In genomic region chr7:129574487-129574886, GRCh38 we compare ENCODE assay signal across 16 cellular contexts. TPM values are rescaled to one million over a fixed set of nuclear protein-coding genes. Genes with fewer than 3 reads are reported as not detected.
DNase-seq lines count a peak whose midpoint lies in the region; ATAC-seq lines count a peak whose summit lies in the region.
"Had no signal": no experiment of that assay in that cellular context is flagged by ENCODE, and none has a peak within 500 bp of the region (broad histone marks: within the 10 kb centered on the region; RNA-seq: fewer than 3 reads in every experiment).

No MANE protein-coding gene starts in this region.

- ATAC-seq in left cardiac atrium (peak in 1 of 2 donors; percentile 83), HG03196 (IDR thresholded peaks at IDR 0.05; ENCODE audit: unreplicated experiment) (no peak), HG03159 (IDR thresholded peaks at IDR 0.05; ENCODE audit: unreplicated experiment) (no peak)
- ATAC-seq: stimulated activated memory B cell treated with anti-CD40 and anti-IgM and Interleukin-4, amounts not matched to agents 10 μg/mL and 1 μg/mL and 100 μg/mL, for 72 hours had no signal

- H3K4me1 ChIP-seq in ACC112 (ENCODE audit: control insufficient read depth, insufficient read depth, low read length, unreplicated experiment), result peaks cover 14% of the 10 kb centered on the region
- H3K4me1 ChIP-seq: BLaER1 treated with 17β-estradiol and CSF1 and Interleukin-3, amounts not matched to agents 10 nM and 100 nM had no signal

- no peaks in the 10 kb centered on the region for H3K36me3 ChIP-seq in ACC112 (ENCODE audit: insufficient read depth, low read length)

- intact Hi-C loops in left cardiac atrium (cut with DNase I), result no loop called here

- no peak overlapping the region for H3K4me3 ChIP-seq in ACC112 (ENCODE audit: low read depth, low read length)
- H3K4me3 ChIP-seq: BLaER1 treated with 17β-estradiol and CSF1 and Interleukin-3, amounts not matched to agents 10 nM and 100 nM; lung; SK-N-MC had no signal

- no peaks in the 10 kb centered on the region for H3K79me2 ChIP-seq in ACC112 (ENCODE audit: control insufficient read depth, insufficient read depth, low read length, unreplicated experiment)

- no peaks in the 10 kb centered on the region for H3K27me3 ChIP-seq in ACC112 (ENCODE audit: insufficient read depth, low read length)
- H3K27me3 ChIP-seq: BLaER1 treated with 17β-estradiol and CSF1 and Interleukin-3, amounts not matched to agents 10 nM and 100 nM had no signal

- no peak overlapping the region for H3K27ac ChIP-seq in ACC112 (ENCODE audit: low read depth, low read length)
- H3K27ac ChIP-seq: BLaER1 treated with 17β-estradiol and CSF1 and Interleukin-3, amounts not matched to agents 10 nM and 100 nM; SK-N-MC had no signal

- DNase-seq in H4 (ENCODE audit: low spot score) (peak; percentile 81), astrocyte of the hippocampus (ENCODE audit: low read depth, low spot score) (peak; percentile 12), left cardiac atrium (peak; percentile 24), SKM-1 treated with dmso at 0.1 percent for 144 hours (lab: John Stamatoyannopoulos, UW; ENCODE audit: unreplicated experiment) (no peak)
- no peak for DNase-seq in stimulated activated naive CD4-positive, alpha-beta T cell treated with Interleukin-2 at 50 U/mL for 16 hours (lab: John Stamatoyannopoulos, UW)
- DNase-seq: NCI-H1105; NCI-H748 treated with DMSO at 0.1 percent for 48 hours; occipital lobe; stimulated activated CD4-positive, alpha-beta T cell treated with anti-CD3 and anti-CD28 coated beads, Interleukin-2, amount 100 ng/mL, for 24 hours had no signal

- H2AFZ ChIP-seq in ACC112 (ENCODE audit: low read length, unreplicated experiment), result peak overlapping the region; percentile 51

RNA-seq across cellular contexts. Expression of gene NRF1, which starts 37.0 kb away (rescaled TPM):
- 13.9 and 16.9 TPM in 2 replicates for total RNA-seq in H4 (2014; rRNA removed; shearing (Covaris generic))
- total RNA-seq in left cardiac atrium, result 10 to 100 TPM; 10.0 to 15.4 TPM

Comparison
In these comparisons a context has a peak if more than half of its experiments do, and no peak if none do; other contexts are left out.
1. DNase-seq: peak in H4 (single experiment), astrocyte of the hippocampus (single experiment) and left cardiac atrium (single experiment); none in SKM-1 treated with dmso at 0.1 percent for 144 hours (single experiment) and stimulated activated naive CD4-positive, alpha-beta T cell treated with Interleukin-2 at 50 U/mL for 16 hours (single experiment).